1 cellular context compared by ENCODE assay signal in the genomic region with DNA sequence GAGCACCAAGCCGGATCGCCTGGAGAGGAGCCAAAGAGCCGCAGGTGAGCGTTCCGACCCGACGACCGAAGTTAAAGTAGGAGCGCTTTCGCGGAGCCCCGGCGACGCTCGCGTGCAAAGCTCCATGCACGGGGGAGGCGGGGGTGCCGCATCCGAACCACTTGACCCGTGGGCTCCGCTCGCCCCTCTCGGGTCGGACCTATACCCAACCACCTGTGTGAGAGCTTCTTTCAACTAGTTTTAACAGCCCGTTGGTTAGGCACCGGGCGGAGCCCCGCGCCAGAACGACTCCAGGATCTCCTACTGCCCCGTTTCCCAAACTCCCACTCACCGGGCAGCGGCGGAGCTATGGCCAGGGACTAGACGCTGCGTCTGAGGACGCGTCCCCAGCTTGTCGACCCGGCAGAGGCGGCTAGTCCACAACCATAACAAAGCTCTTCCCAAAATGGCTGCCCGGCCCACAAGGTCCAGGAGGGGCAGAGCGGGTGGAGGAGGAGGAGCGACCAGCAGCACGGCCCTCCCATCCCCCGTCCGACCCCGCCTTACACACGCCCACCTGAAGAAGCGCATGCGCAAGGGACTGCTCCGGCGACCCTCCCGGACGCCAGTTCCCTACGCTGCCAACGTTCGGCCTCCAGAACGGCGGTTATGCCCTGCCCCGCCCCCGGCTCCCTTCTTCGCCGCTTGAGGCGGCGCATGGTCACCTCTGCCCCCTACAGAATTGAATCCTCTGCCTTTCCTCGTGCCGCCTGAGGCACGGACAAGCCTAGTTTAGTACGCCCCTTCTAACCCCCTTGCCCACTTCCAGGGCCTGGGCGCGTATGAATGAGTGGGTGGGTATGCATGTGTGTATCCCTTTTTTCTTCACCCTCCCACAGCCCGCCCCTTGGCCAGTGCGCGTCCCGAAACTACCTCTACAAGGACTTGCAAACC.
TF ChIP-seq lines count a peak whose summit lies in the region.

A gene with protein sequence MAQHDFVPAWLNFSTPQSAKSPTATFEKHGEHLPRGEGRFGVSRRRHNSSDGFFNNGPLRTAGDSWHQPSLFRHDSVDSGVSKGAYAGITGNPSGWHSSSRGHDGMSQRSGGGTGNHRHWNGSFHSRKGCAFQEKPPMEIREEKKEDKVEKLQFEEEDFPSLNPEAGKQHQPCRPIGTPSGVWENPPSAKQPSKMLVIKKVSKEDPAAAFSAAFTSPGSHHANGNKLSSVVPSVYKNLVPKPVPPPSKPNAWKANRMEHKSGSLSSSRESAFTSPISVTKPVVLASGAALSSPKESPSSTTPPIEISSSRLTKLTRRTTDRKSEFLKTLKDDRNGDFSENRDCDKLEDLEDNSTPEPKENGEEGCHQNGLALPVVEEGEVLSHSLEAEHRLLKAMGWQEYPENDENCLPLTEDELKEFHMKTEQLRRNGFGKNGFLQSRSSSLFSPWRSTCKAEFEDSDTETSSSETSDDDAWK (minus strand): TSS at position 453 of the 933 bp plus-strand sequence. CDS start 27,446 bp downstream, outside the sequence.

TF ChIP-seq in K562, 482 proteins besides CTCF, POLR2A, EP300 and RAD21 (continued from another document and continues in another):
- TF ChIP-seq BCLAF1 (IDR thresholded peaks at IDR 0.05; ENCODE audit: borderline replicate concordance in 1 of 2, control insufficient read depth in 1 of 2, low read depth in 2 of 2, low read length in 1 of 2) (0 out of 4 replicates have a peak, but pooled peaks of 1 of the 2 experiments have one; percentile 30), KLF6 (CRISPR knock-in tag; IDR thresholded peaks at IDR 0.05; ENCODE audit: borderline replicate concordance) (no peak; the same call in 1 of the 2 replicates), CBX5 (IDR thresholded peaks at IDR 0.05; ENCODE audit: borderline replicate concordance, low read depth) (no peak), KLF13 (tag; IDR thresholded peaks at IDR 0.05; ENCODE audit: borderline replicate concordance, low read depth) (peak; percentile 70; the same call in 1 of the 2 replicates), SNRNP70 (optimal IDR thresholded peaks at IDR 0.05; ENCODE audit: low read depth, low read length) (peak; percentile 54), SAP30 (IDR thresholded peaks at IDR 0.05; ENCODE audit: borderline replicate concordance, insufficient read depth, low read depth, low read length, poor library complexity, severe bottlenecking) (peak; percentile 84), SIRT6 (IDR thresholded peaks at IDR 0.05; ENCODE audit: low read depth, low read length) (peak; percentile 88), SPI1 (IDR thresholded peaks at IDR 0.05; ENCODE audit: borderline replicate concordance, low read depth, low read length) (peak; percentile 45; the same call in 1 of the 2 replicates), ZNF263 (CRISPR knock-in tag; IDR thresholded peaks at IDR 0.05; ENCODE audit: borderline replicate concordance) (peak; percentile 75; the same call in 1 of the 2 replicates), FOXA3 (CRISPR knock-in tag; conservative IDR thresholded peaks at IDR 0.05 in 1 of 2, IDR thresholded peaks at IDR 0.05 in 1 of 2) (peak in 1 of 2 experiments; percentile 23; a peak in 2 of 4 replicates), TCF15 (CRISPR knock-in tag; IDR thresholded peaks at IDR 0.05) (peak; percentile 81; the same call in 1 of the 2 replicates), HDAC1 (IDR thresholded peaks at IDR 0.05) (peak in 1 of 2 experiments; percentile 72; a peak in 2 of 4 replicates), PRPF4 (IDR thresholded peaks at IDR 0.05; ENCODE audit: insufficient read depth, low read depth, low read length, poor library complexity, severe bottlenecking) (peak; percentile 87), HDAC2 (IDR thresholded peaks at IDR 0.05) (peak; percentile 55), MYC (IDR thresholded peaks at IDR 0.05; ENCODE audit: low read depth, low read length) (peak; percentile 69; the same call in 1 of the 2 replicates), MYC (CRISPR knock-in tag; IDR thresholded peaks at IDR 0.05; ENCODE audit: borderline replicate concordance, low read depth) (peak; percentile 95), CHCHD3 (CRISPR knock-in tag; IDR thresholded peaks at IDR 0.05) (peak; percentile 64; the same call in 1 of the 2 replicates), NFRKB (IDR thresholded peaks at IDR 0.05; ENCODE audit: low read depth) (peak; percentile 51), ZKSCAN8 (CRISPR knock-in tag; IDR thresholded peaks at IDR 0.05) (no peak), MBD1 (CRISPR knock-in tag; IDR thresholded peaks at IDR 0.05) (no peak), SREBF2 (CRISPR knock-in tag; IDR thresholded peaks at IDR 0.05) (peak; percentile 85; the same call in 1 of the 2 replicates), ZSCAN32 (CRISPR knock-in tag; IDR thresholded peaks at IDR 0.05) (peak; percentile 66; the same call in 1 of the 2 replicates), ZNF780A (CRISPR knock-in tag; IDR thresholded peaks at IDR 0.05) (no peak), ZNF133 (CRISPR knock-in tag; IDR thresholded peaks at IDR 0.05) (0 out of 2 replicates have a peak, but pooled peaks have one; percentile 59), RB1 (IDR thresholded peaks at IDR 0.05; ENCODE audit: low read depth) (peak; percentile 2; the same call in 1 of the 2 replicates)
- TF ChIP-seq, protein P1, sequence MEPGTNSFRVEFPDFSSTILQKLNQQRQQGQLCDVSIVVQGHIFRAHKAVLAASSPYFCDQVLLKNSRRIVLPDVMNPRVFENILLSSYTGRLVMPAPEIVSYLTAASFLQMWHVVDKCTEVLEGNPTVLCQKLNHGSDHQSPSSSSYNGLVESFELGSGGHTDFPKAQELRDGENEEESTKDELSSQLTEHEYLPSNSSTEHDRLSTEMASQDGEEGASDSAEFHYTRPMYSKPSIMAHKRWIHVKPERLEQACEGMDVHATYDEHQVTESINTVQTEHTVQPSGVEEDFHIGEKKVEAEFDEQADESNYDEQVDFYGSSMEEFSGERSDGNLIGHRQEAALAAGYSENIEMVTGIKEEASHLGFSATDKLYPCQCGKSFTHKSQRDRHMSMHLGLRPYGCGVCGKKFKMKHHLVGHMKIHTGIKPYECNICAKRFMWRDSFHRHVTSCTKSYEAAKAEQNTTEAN (CRISPR knock-in tag; IDR thresholded peaks at IDR 0.05): no peak; the same call in 1 of the 2 replicates
- TF ChIP-seq, protein P2, sequence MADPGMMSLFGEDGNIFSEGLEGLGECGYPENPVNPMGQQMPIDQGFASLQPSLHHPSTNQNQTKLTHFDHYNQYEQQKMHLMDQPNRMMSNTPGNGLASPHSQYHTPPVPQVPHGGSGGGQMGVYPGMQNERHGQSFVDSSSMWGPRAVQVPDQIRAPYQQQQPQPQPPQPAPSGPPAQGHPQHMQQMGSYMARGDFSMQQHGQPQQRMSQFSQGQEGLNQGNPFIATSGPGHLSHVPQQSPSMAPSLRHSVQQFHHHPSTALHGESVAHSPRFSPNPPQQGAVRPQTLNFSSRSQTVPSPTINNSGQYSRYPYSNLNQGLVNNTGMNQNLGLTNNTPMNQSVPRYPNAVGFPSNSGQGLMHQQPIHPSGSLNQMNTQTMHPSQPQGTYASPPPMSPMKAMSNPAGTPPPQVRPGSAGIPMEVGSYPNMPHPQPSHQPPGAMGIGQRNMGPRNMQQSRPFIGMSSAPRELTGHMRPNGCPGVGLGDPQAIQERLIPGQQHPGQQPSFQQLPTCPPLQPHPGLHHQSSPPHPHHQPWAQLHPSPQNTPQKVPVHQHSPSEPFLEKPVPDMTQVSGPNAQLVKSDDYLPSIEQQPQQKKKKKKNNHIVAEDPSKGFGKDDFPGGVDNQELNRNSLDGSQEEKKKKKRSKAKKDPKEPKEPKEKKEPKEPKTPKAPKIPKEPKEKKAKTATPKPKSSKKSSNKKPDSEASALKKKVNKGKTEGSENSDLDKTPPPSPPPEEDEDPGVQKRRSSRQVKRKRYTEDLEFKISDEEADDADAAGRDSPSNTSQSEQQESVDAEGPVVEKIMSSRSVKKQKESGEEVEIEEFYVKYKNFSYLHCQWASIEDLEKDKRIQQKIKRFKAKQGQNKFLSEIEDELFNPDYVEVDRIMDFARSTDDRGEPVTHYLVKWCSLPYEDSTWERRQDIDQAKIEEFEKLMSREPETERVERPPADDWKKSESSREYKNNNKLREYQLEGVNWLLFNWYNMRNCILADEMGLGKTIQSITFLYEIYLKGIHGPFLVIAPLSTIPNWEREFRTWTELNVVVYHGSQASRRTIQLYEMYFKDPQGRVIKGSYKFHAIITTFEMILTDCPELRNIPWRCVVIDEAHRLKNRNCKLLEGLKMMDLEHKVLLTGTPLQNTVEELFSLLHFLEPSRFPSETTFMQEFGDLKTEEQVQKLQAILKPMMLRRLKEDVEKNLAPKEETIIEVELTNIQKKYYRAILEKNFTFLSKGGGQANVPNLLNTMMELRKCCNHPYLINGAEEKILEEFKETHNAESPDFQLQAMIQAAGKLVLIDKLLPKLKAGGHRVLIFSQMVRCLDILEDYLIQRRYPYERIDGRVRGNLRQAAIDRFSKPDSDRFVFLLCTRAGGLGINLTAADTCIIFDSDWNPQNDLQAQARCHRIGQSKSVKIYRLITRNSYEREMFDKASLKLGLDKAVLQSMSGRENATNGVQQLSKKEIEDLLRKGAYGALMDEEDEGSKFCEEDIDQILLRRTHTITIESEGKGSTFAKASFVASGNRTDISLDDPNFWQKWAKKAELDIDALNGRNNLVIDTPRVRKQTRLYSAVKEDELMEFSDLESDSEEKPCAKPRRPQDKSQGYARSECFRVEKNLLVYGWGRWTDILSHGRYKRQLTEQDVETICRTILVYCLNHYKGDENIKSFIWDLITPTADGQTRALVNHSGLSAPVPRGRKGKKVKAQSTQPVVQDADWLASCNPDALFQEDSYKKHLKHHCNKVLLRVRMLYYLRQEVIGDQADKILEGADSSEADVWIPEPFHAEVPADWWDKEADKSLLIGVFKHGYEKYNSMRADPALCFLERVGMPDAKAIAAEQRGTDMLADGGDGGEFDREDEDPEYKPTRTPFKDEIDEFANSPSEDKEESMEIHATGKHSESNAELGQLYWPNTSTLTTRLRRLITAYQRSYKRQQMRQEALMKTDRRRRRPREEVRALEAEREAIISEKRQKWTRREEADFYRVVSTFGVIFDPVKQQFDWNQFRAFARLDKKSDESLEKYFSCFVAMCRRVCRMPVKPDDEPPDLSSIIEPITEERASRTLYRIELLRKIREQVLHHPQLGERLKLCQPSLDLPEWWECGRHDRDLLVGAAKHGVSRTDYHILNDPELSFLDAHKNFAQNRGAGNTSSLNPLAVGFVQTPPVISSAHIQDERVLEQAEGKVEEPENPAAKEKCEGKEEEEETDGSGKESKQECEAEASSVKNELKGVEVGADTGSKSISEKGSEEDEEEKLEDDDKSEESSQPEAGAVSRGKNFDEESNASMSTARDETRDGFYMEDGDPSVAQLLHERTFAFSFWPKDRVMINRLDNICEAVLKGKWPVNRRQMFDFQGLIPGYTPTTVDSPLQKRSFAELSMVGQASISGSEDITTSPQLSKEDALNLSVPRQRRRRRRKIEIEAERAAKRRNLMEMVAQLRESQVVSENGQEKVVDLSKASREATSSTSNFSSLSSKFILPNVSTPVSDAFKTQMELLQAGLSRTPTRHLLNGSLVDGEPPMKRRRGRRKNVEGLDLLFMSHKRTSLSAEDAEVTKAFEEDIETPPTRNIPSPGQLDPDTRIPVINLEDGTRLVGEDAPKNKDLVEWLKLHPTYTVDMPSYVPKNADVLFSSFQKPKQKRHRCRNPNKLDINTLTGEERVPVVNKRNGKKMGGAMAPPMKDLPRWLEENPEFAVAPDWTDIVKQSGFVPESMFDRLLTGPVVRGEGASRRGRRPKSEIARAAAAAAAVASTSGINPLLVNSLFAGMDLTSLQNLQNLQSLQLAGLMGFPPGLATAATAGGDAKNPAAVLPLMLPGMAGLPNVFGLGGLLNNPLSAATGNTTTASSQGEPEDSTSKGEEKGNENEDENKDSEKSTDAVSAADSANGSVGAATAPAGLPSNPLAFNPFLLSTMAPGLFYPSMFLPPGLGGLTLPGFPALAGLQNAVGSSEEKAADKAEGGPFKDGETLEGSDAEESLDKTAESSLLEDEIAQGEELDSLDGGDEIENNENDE (IDR thresholded peaks at IDR 0.05; ENCODE audit: low read depth, low read length): no peak
- TF ChIP-seq, protein P3, sequence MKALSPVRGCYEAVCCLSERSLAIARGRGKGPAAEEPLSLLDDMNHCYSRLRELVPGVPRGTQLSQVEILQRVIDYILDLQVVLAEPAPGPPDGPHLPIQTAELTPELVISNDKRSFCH (CRISPR knock-in tag; IDR thresholded peaks at IDR 0.05): peak; percentile 67; the same call in 1 of the 2 replicates
- TF ChIP-seq, protein P3 (tag; IDR thresholded peaks at IDR 0.05): no peak
